Comparison of ENCODE assay signal across 1 cellular context in the genomic region with DNA sequence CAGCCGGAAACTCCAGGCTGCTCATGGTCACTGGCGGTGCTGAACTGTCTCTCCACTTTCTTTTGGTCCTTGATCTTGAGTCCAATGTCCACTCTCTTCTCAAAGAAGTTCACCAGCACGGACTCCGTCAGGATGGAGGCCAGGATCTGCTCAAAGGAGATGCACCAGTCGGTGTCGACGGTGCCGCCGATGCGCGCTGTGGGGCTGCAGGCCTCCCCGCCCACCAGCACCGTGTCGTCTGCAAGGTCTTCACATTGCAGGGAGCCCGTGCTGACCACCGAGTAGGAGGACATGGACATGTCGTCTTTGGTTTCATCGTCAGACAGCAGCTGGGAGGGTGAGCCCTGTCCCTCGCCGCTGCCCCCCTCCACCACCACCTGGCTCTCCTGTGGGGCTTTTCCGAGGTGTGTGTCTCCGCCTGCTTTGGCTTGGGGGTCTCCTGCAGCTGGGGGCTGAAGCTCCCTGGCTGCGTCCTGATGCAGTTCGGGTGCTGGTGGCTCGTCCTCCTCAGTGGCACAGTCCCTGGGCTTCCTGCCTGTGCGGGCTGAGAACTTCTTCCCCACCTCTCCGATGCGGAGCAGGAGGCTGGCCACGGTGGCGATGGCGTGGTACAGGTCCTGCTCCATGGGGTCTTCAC.
TF ChIP-seq lines count a peak whose summit lies in the region.

No MANE protein-coding gene starts in this region.

TF ChIP-seq in IMR-90, 13 proteins besides CTCF, POLR2A, EP300 and RAD21:
- TF ChIP-seq RCOR1 (IDR thresholded peaks at IDR 0.05; ENCODE audit: insufficient replicate concordance, low read length): no peak
- TF ChIP-seq, protein P1, sequence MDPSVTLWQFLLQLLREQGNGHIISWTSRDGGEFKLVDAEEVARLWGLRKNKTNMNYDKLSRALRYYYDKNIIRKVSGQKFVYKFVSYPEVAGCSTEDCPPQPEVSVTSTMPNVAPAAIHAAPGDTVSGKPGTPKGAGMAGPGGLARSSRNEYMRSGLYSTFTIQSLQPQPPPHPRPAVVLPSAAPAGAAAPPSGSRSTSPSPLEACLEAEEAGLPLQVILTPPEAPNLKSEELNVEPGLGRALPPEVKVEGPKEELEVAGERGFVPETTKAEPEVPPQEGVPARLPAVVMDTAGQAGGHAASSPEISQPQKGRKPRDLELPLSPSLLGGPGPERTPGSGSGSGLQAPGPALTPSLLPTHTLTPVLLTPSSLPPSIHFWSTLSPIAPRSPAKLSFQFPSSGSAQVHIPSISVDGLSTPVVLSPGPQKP (IDR thresholded peaks at IDR 0.05; ENCODE audit: borderline replicate concordance, low read depth, low read length): no peak
- no peak for TF ChIP-seq MAZ (IDR thresholded peaks at IDR 0.05; ENCODE audit: borderline replicate concordance, low read depth, low read length)
- no peak for TF ChIP-seq USF2 (IDR thresholded peaks at IDR 0.05; ENCODE audit: low read depth, low read length)
- no peak for TF ChIP-seq MAFK (IDR thresholded peaks at IDR 0.05; ENCODE audit: low read depth, low read length)
- TF ChIP-seq RFX5 (IDR thresholded peaks at IDR 0.05; ENCODE audit: low read depth, low read length): no peak
- no peak for TF ChIP-seq MXI1 (IDR thresholded peaks at IDR 0.05; ENCODE audit: borderline replicate concordance, low read depth, low read length)
- no peak for TF ChIP-seq SMC3 (IDR thresholded peaks at IDR 0.05; ENCODE audit: low read depth, low read length)
- no peak for TF ChIP-seq BHLHE40 (IDR thresholded peaks at IDR 0.05; ENCODE audit: low read depth, low read length)
- no peak for TF ChIP-seq CEBPB (IDR thresholded peaks at IDR 0.05; ENCODE audit: low read depth, low read length)
- TF ChIP-seq FOS (IDR thresholded peaks at IDR 0.05; ENCODE audit: low read depth, low read length): no peak
- TF ChIP-seq CHD1 (IDR thresholded peaks at IDR 0.05; ENCODE audit: low read depth, low read length): no peak
- TF ChIP-seq NFE2L2 (IDR thresholded peaks at IDR 0.05; ENCODE audit: low read depth, low read length): no peak
